ENCODE assay signal across 2 cellular contexts in genomic region chr2:40421643-40422297, GRCh38.
TF ChIP-seq lines count a peak whose summit lies in the region.

No MANE protein-coding gene starts in this region.

TF ChIP-seq in IMR-90, 13 proteins besides CTCF, POLR2A, EP300 and RAD21:
- TF ChIP-seq MXI1 (IDR thresholded peaks at IDR 0.05; ENCODE audit: borderline replicate concordance, low read depth, low read length), result no peak
- TF ChIP-seq BHLHE40 (IDR thresholded peaks at IDR 0.05; ENCODE audit: low read depth, low read length), result no peak
- no peak for TF ChIP-seq MAZ (IDR thresholded peaks at IDR 0.05; ENCODE audit: borderline replicate concordance, low read depth, low read length)
- no peak for TF ChIP-seq MAFK (IDR thresholded peaks at IDR 0.05; ENCODE audit: low read depth, low read length)
- no peak for TF ChIP-seq FOS (IDR thresholded peaks at IDR 0.05; ENCODE audit: low read depth, low read length)
- TF ChIP-seq NFE2L2 (IDR thresholded peaks at IDR 0.05; ENCODE audit: low read depth, low read length), result no peak
- TF ChIP-seq, protein P1, sequence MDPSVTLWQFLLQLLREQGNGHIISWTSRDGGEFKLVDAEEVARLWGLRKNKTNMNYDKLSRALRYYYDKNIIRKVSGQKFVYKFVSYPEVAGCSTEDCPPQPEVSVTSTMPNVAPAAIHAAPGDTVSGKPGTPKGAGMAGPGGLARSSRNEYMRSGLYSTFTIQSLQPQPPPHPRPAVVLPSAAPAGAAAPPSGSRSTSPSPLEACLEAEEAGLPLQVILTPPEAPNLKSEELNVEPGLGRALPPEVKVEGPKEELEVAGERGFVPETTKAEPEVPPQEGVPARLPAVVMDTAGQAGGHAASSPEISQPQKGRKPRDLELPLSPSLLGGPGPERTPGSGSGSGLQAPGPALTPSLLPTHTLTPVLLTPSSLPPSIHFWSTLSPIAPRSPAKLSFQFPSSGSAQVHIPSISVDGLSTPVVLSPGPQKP (IDR thresholded peaks at IDR 0.05; ENCODE audit: borderline replicate concordance, low read depth, low read length), result no peak
- TF ChIP-seq SMC3 (IDR thresholded peaks at IDR 0.05; ENCODE audit: low read depth, low read length), result no peak
- TF ChIP-seq USF2 (IDR thresholded peaks at IDR 0.05; ENCODE audit: low read depth, low read length), result no peak
- no peak for TF ChIP-seq RFX5 (IDR thresholded peaks at IDR 0.05; ENCODE audit: low read depth, low read length)
- no peak for TF ChIP-seq CHD1 (IDR thresholded peaks at IDR 0.05; ENCODE audit: low read depth, low read length)
- TF ChIP-seq RCOR1 (IDR thresholded peaks at IDR 0.05; ENCODE audit: insufficient replicate concordance, low read length), result no peak

TF ChIP-seq in endothelial cell of umbilical vein, 7 proteins besides CTCF, POLR2A, EP300 and RAD21:
- TF ChIP-seq POLR2AphosphoS5 (IDR thresholded peaks at IDR 0.05; ENCODE audit: insufficient read depth, low read depth, low read length), result no peak
- no peak for TF ChIP-seq JUN (IDR thresholded peaks at IDR 0.05; ENCODE audit: borderline replicate concordance, insufficient read depth, insufficient read length, low read depth)
- TF ChIP-seq, protein P2, sequence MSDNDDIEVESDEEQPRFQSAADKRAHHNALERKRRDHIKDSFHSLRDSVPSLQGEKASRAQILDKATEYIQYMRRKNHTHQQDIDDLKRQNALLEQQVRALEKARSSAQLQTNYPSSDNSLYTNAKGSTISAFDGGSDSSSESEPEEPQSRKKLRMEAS (IDR thresholded peaks at IDR 0.05; ENCODE audit: insufficient read depth, insufficient read length), result no peak
- no peak for TF ChIP-seq EZH2 (IDR thresholded peaks at IDR 0.05; ENCODE audit: borderline replicate concordance, low read depth, low read length, severe bottlenecking)
- no peak for TF ChIP-seq MYC (IDR thresholded peaks at IDR 0.05; ENCODE audit: low read depth, low read length)
- no peak for TF ChIP-seq GATA2 (IDR thresholded peaks at IDR 0.05; ENCODE audit: insufficient read depth, insufficient read length, low read depth, low read length)
- TF ChIP-seq FOS (IDR thresholded peaks at IDR 0.05; ENCODE audit: borderline replicate concordance, insufficient read depth, low read length), result no peak
